25 cellular contexts compared by ENCODE assay signal in genomic region chr2:2831656-2832055, GRCh38.
A peak's percentile ranks its signal among the peaks of the same experiment; 100 is the strongest.
DNase-seq lines count a peak whose midpoint lies in the region; ATAC-seq and TF ChIP-seq lines count a peak whose summit lies in the region.
"Had no signal": no experiment of that assay in that cellular context is flagged by ENCODE, and none has a peak within 500 bp of the region (broad histone marks: within the 10 kb centered on the region; RNA-seq: fewer than 3 reads in every experiment).

No MANE protein-coding gene starts in this region.

- ATAC-seq in activated naive CD8-positive, alpha-beta T cell treated with anti-CD3 and anti-CD28 coated beads, Interleukin-2, amount 50 U/mL, for 24 hours = no peak
- ATAC-seq: T-helper 17 cell had no signal

- no peak overlapping the region for H3K27ac ChIP-seq in BLaER1
- no peak overlapping the region for H3K27ac ChIP-seq in coronary artery
- H3K27ac ChIP-seq: cardiac muscle cell, HL-60, PC-9, SJCRH30, tibial artery had no signal

- no peak overlapping the region for H3K4me3 ChIP-seq in BLaER1
- no peak overlapping the region for H3K4me3 ChIP-seq in H7 (ENCODE audit: insufficient read depth, low read depth, low read length)
- no peak overlapping the region for H3K4me3 ChIP-seq in coronary artery
- H3K4me3 ChIP-seq: cardiac muscle cell, PC-9, SJCRH30, tibial artery had no signal

- DNase-seq in H7 (peak; percentile 75), coronary artery (ENCODE audit: low spot score) (peak; percentile 24), nephron progenitor cell (peak; percentile 47), NCI-H187 treated with DMSO at 0.1 percent for 48 hours (lab: John Stamatoyannopoulos, UW) (no peak), GOT3 (lab: John Stamatoyannopoulos, UW) (no peak), NCI-H446 treated with DMSO at 0.1 percent for 48 hours (lab: John Stamatoyannopoulos, UW) (no peak)
- no peak for DNase-seq in activated naive CD8-positive, alpha-beta T cell treated with anti-CD3 and anti-CD28 coated beads, Interleukin-2, amount 50 U/mL, for 24 hours
- DNase-seq: activated CD4-positive, alpha-beta T cell treated with anti-CD3 and anti-CD28 coated beads, Interleukin-2, amount 10 ng/mL, durations not matched to agents 7 days and 5 days; activated gamma-delta T cell treated with Interleukin-2 at 50 U/mL for 16 hours; activated T-cell treated with anti-CD3 and anti-CD28 coated beads for 4 hours; DMS53; foreskin melanocyte; hypothalamus; mammary epithelial cell; NCI-H1436; NCI-H82; PC-9; SJCRH30; stimulated activated naive CD4-positive, alpha-beta T cell; T-helper 17 cell; tibial artery had no signal

- TF ChIP-seq CTCF in coronary artery (IDR thresholded peaks at IDR 0.05) = no peak
- no peak for TF ChIP-seq CTCF in nephron progenitor cell (IDR thresholded peaks at IDR 0.05)

- H3K4me1 ChIP-seq in BLaER1 = peaks cover 51% of the 10 kb centered on the region
- H3K4me1 ChIP-seq: SJCRH30, tibial artery had no signal

- H3K36me3 ChIP-seq in BLaER1 = no peaks in the 10 kb centered on the region
- H3K36me3 ChIP-seq in H7 (replicated peaks; ENCODE audit: control insufficient read depth, insufficient read depth, low read length) = no peaks in the 10 kb centered on the region
- H3K36me3 ChIP-seq: cardiac muscle cell, SJCRH30, tibial artery had no signal

- no peaks in the 10 kb centered on the region for H3K27me3 ChIP-seq in BLaER1
- no peaks in the 10 kb centered on the region for H3K27me3 ChIP-seq in H7 (ENCODE audit: control insufficient read depth, insufficient read depth, low read length)
- H3K27me3 ChIP-seq: cardiac muscle cell, SJCRH30 had no signal

- peaks cover 11% of the 10 kb centered on the region for H4K20me1 ChIP-seq in BLaER1

- no peak overlapping the region for H3K4me3 Mint-ChIP-seq in nephron progenitor cell
- H3K4me3 Mint-ChIP-seq in activated naive CD8-positive, alpha-beta T cell treated with anti-CD3 and anti-CD28 coated beads, Interleukin-2, amount 50 U/mL, for 24 hours = no peak overlapping the region
- H3K4me3 Mint-ChIP-seq: activated CD4-positive, alpha-beta T cell treated with anti-CD3 and anti-CD28 coated beads, Interleukin-2, amount 10 ng/mL, durations not matched to agents 7 days and 5 days; CD8-positive, alpha-beta memory T cell; T-helper 17 cell had no signal

- H3K36me3 Mint-ChIP-seq in nephron progenitor cell (ENCODE audit: low read depth) = no peaks in the 10 kb centered on the region
- H3K36me3 Mint-ChIP-seq in activated naive CD8-positive, alpha-beta T cell treated with anti-CD3 and anti-CD28 coated beads, Interleukin-2, amount 50 U/mL, for 24 hours (ENCODE audit: low read depth) = no peaks in the 10 kb centered on the region
- H3K36me3 Mint-ChIP-seq: CD8-positive, alpha-beta memory T cell had no signal

- peak overlapping the region; percentile 0 for H3K27ac Mint-ChIP-seq in nephron progenitor cell
- H3K27ac Mint-ChIP-seq in activated naive CD8-positive, alpha-beta T cell treated with anti-CD3 and anti-CD28 coated beads, Interleukin-2, amount 50 U/mL, for 24 hours = no peak overlapping the region
- H3K27ac Mint-ChIP-seq: activated CD4-positive, alpha-beta T cell treated with anti-CD3 and anti-CD28 coated beads, Interleukin-2, amount 10 ng/mL, durations not matched to agents 7 days and 5 days; CD8-positive, alpha-beta memory T cell; T-helper 17 cell had no signal

- no peaks in the 10 kb centered on the region for H3K9me3 ChIP-seq in BLaER1
- H3K9me3 ChIP-seq: SJCRH30, tibial artery had no signal

- peaks cover 4% of the 10 kb centered on the region for H3K9me3 Mint-ChIP-seq in nephron progenitor cell
- no peaks in the 10 kb centered on the region for H3K9me3 Mint-ChIP-seq in activated naive CD8-positive, alpha-beta T cell treated with anti-CD3 and anti-CD28 coated beads, Interleukin-2, amount 50 U/mL, for 24 hours
- H3K9me3 Mint-ChIP-seq: activated CD4-positive, alpha-beta T cell treated with anti-CD3 and anti-CD28 coated beads, Interleukin-2, amount 10 ng/mL, durations not matched to agents 7 days and 5 days; CD8-positive, alpha-beta memory T cell had no signal

- no peak overlapping the region for H3K9ac ChIP-seq in BLaER1

- peaks cover 33% of the 10 kb centered on the region for H3K4me1 Mint-ChIP-seq in nephron progenitor cell
- H3K4me1 Mint-ChIP-seq in activated naive CD8-positive, alpha-beta T cell treated with anti-CD3 and anti-CD28 coated beads, Interleukin-2, amount 50 U/mL, for 24 hours = no peaks in the 10 kb centered on the region
- H3K4me1 Mint-ChIP-seq: activated CD4-positive, alpha-beta T cell treated with anti-CD3 and anti-CD28 coated beads, Interleukin-2, amount 10 ng/mL, durations not matched to agents 7 days and 5 days; CD8-positive, alpha-beta memory T cell; T-helper 17 cell had no signal

- H3K27me3 Mint-ChIP-seq in nephron progenitor cell (ENCODE audit: low read depth, poor library complexity) = peaks cover 30% of the 10 kb centered on the region
- H3K27me3 Mint-ChIP-seq in activated naive CD8-positive, alpha-beta T cell treated with anti-CD3 and anti-CD28 coated beads, Interleukin-2, amount 50 U/mL, for 24 hours = peaks cover 2% of the 10 kb centered on the region
- H3K27me3 Mint-ChIP-seq: activated CD4-positive, alpha-beta T cell treated with anti-CD3 and anti-CD28 coated beads, Interleukin-2, amount 10 ng/mL, durations not matched to agents 7 days and 5 days; T-helper 17 cell had no signal

- peak overlapping the region; percentile 39 for H3K4me2 ChIP-seq in BLaER1
- H3K4me2 ChIP-seq: PC-9 had no signal

Comparison
In these comparisons a context has a peak if more than half of its experiments do, and no peak if none do; other contexts are left out.
1. DNase-seq: peak in H7 (single experiment), coronary artery (single experiment) and nephron progenitor cell (single experiment); none in NCI-H187 treated with DMSO at 0.1 percent for 48 hours (single experiment), GOT3 (single experiment), NCI-H446 treated with DMSO at 0.1 percent for 48 hours (single experiment) and activated naive CD8-positive, alpha-beta T cell treated with anti-CD3 and anti-CD28 coated beads, Interleukin-2, amount 50 U/mL, for 24 hours (single experiment).